ENCODE assay signal across 28 cellular contexts in the genomic region with DNA sequence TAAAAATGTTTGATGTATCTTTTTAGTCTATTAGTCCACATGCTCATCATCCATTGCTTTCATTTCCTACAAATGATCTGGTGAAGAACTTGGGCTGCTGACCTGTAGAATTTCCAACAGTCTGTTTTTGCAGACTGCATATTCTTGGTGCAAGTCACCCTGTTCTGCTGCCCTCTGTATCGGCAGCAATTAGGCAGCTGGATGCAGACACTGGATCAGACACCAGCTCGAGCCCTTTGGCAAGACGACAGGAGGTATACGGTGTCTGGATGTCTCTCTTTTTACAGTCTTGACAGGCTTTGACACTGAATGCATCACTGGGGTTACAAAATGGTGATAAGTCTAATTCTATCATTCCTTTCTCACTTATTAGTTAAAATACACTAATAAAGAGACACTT.
"Had no signal": no experiment of that assay in that cellular context is flagged by ENCODE, and none has a peak within 500 bp of the region (broad histone marks: within the 10 kb centered on the region; RNA-seq: fewer than 3 reads in every experiment).

No MANE protein-coding gene starts in this region.

- ATAC-seq: activated CD4-positive, alpha-beta T cell treated with anti-CD3 and anti-CD28 coated beads for 36 hours; activated CD8-positive, alpha-beta memory T cell treated with anti-CD3 and anti-CD28 coated beads, Interleukin-2, amount 10 ng/mL, durations not matched to agents 7 days and 5 days; activated CD8-positive, alpha-beta T cell treated with anti-CD3 and anti-CD28 coated beads, Interleukin-2, amount 10 ng/mL, durations not matched to agents 7 days and 5 days; activated naive CD8-positive, alpha-beta T cell treated with anti-CD3 and anti-CD28 coated beads, Interleukin-2, amount 50 U/mL, for 24 hours; heart left ventricle had no signal

- H3K27me3 ChIP-seq: adrenal gland, ascending aorta, breast epithelium, cardiac muscle cell, colonic mucosa, esophagus squamous epithelium, heart left ventricle had no signal

- H3K9me3 ChIP-seq: adrenal gland, ascending aorta, breast epithelium, colonic mucosa, esophagus squamous epithelium, heart left ventricle had no signal

- H3K27ac ChIP-seq: adrenal gland, ascending aorta, breast epithelium, cardiac muscle cell, colonic mucosa, epithelial cell of prostate, esophagus squamous epithelium, heart left ventricle had no signal

- H3K4me1 ChIP-seq: adrenal gland, ascending aorta, breast epithelium, colonic mucosa had no signal

- DNase-seq: activated CD4-positive, alpha-beta memory T cell treated with anti-CD3 and anti-CD28 coated beads for 36 hours; activated CD4-positive, alpha-beta T cell treated with anti-CD3 and anti-CD28 coated beads for 36 hours; activated CD4-positive, alpha-beta T cell treated with anti-CD3 and anti-CD28 coated beads, Interleukin-2, amount 10 ng/mL, durations not matched to agents 24 days and 14 days; activated CD4-positive, CD25-positive, alpha-beta regulatory T cell; activated CD4-positive, CD25-positive, alpha-beta regulatory T cell treated with anti-CD3 and anti-CD28 coated beads, Interleukin-2, amount 50 U/mL, for 72 hours; activated CD8-positive, alpha-beta memory T cell treated with anti-CD3 and anti-CD28 coated beads, Interleukin-2, amount 10 ng/mL, durations not matched to agents 7 days and 5 days; activated CD8-positive, alpha-beta memory T cell treated with anti-CD3 and anti-CD28 coated beads, Interleukin-2, amount 50 U/mL, for 4 hours; activated CD8-positive, alpha-beta T cell treated with anti-CD3 and anti-CD28 coated beads, Interleukin-2, amount 10 ng/mL, durations not matched to agents 7 days and 5 days; activated effector memory CD4-positive, alpha-beta T cell treated with anti-CD3 and anti-CD28 coated beads, Interleukin-2, amount 50 U/mL, for 16 hours; activated naive CD4-positive, alpha-beta T cell treated with anti-CD3 and anti-CD28 coated beads for 36 hours; activated naive CD8-positive, alpha-beta T cell treated with anti-CD3 and anti-CD28 coated beads for 36 hours; activated naive CD8-positive, alpha-beta T cell treated with anti-CD3 and anti-CD28 coated beads, Interleukin-2, amount 50 U/mL, for 24 hours; activated T-cell treated with anti-CD3 and anti-CD28 coated beads, Interleukin-2, amount 50 U/mL, for 1 hour; activated T-cell treated with anti-CD3 and anti-CD28 coated beads, Interleukin-2, amount 50 U/mL, for 48 hours; adrenal gland; amygdala; central memory CD4-positive, alpha-beta T cell; cerebellar nuclear complex; colonic mucosa; effector CD8-positive, alpha-beta T cell; esophagus squamous epithelium; foreskin melanocyte; heart left ventricle; T-helper 2 cell had no signal

- H3K4me3 ChIP-seq: adrenal gland, ascending aorta, breast epithelium, cardiac muscle cell, colonic mucosa, esophagus squamous epithelium, heart left ventricle had no signal

- H3K36me3 ChIP-seq: adrenal gland, breast epithelium, colonic mucosa had no signal
